Comparison of ENCODE assay signal across 11 cellular contexts in the genomic region with DNA sequence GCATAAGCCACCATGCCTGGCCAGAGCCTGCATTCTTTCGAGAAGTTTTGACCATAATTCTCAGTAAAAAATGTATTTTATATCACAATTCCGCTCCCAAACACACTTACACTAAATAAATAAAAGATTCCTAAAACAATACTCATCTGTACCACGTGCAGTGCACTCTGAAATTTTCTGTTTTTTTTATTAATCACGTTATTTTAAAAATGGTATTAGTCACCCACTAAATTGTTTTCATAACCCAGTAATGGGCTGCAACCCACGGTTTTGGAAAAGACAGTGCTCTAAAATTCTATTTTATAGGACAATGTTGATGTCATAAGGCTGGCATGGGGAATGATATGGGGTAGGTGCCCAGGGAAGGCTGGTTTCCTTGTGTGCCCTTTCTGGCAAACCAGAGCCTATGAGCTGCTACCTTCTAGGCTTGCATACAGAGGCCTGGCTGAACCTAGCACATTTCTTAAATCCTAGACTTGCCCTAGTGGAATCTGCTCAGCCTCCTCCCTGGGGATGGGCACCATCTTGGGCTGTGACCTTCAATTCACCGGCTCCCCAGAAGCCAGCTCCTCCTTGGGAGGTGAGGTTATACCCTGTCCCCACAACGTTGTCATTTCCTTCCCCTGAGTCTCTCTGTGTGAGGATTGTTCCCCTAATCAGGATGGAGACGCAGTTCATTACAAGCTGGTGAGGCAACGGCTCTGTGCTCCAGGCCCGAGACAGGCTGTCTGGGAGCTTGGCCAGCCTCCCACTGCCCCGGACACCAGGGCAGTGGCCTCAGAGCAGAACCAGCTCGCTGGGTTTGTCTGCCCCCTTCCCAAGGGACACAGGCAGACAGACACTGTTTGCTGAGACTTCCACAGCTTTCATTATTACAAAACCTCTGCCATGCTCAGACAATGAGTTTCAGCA.
DNase-seq lines count a peak whose midpoint lies in the region; ATAC-seq and TF ChIP-seq lines count a peak whose summit lies in the region.
"Had no signal": no experiment of that assay in that cellular context is flagged by ENCODE, and none has a peak within 500 bp of the region (broad histone marks: within the 10 kb centered on the region; RNA-seq: fewer than 3 reads in every experiment).

No MANE protein-coding gene starts in this region.

- peaks cover 2 to 7% (median 2%) of the 10 kb centered on the region in 3 donors for H3K27me3 Mint-ChIP-seq in CD14-positive monocyte (ENCODE audit: low read depth in 3 of 3)

- peak; percentile 70 for DNase-seq in HT1080 (ENCODE audit: low read depth)
- DNase-seq in choroid plexus epithelial cell (ENCODE audit: low read depth): peak; percentile 84
- DNase-seq in left lung: no peak
- DNase-seq in thyroid gland: peak; percentile 76 to 78
- no peak for DNase-seq in spleen
- DNase-seq in 8988T: no peak
- no peak for DNase-seq in CD14-positive monocyte (ENCODE audit: low spot score)
- DNase-seq: stimulated activated naive CD4-positive, alpha-beta T cell had no signal

- H3K27ac Mint-ChIP-seq in CD14-positive monocyte: no peak overlapping the region

- WGBS in thyroid gland, 2 donors: 50 to 63% methylated on average over 8 of the region's 12 CpGs
- WGBS in spleen, 5 donors: 45 to 57% (median 48%) methylated on average over 10 to 12 of the region's 12 CpGs

- H3K36me3 Mint-ChIP-seq in CD14-positive monocyte: no peaks in the 10 kb centered on the region

- TF ChIP-seq POLR2A in thyroid gland (IDR thresholded peaks at IDR 0.05) (peak in 1 of 2 donors; percentile 5), spleen (IDR thresholded peaks at IDR 0.05) (no peak)

- H3K9me3 ChIP-seq in left lung: no peaks in the 10 kb centered on the region
- H3K9me3 ChIP-seq in thyroid gland: no peaks in the 10 kb centered on the region
- no peaks in the 10 kb centered on the region for H3K9me3 ChIP-seq in spleen

- H3K27ac ChIP-seq in left lung (peak overlapping the region in 1 of 2 donors; percentile 64), thyroid gland (peak overlapping the region; percentile 5 to 75 (median 72)), spleen (peak overlapping the region in 3 of 8 donors; percentile 20 to 30 (median 20))
- H3K27ac ChIP-seq: VCaP had no signal

- intact Hi-C loops in left lung (cut with DNase I) (no loop called here), thyroid gland (cut with DNase I) (no loop called here), spleen (cut with DNase I; ENCODE audit: low total_unique reads) (no loop called here), CD14-positive monocyte (cut with micrococcal nuclease) (no loop called here)

- no peaks in the 10 kb centered on the region for H3K36me3 ChIP-seq in left lung
- H3K36me3 ChIP-seq in thyroid gland: no peaks in the 10 kb centered on the region
- H3K36me3 ChIP-seq in spleen: no peaks in the 10 kb centered on the region

- peaks cover 4% of the 10 kb centered on the region for H3K4me1 Mint-ChIP-seq in CD14-positive monocyte

- TF ChIP-seq CTCF in choroid plexus epithelial cell (conservative IDR thresholded peaks at IDR 0.05; ENCODE audit: low read depth, low read length) (no peak), left lung (IDR thresholded peaks at IDR 0.05) (no peak), thyroid gland (IDR thresholded peaks at IDR 0.05) (no peak), spleen (IDR thresholded peaks at IDR 0.05 in 8 of 11, conservative IDR thresholded peaks at IDR 0.05 in 3 of 11) (no peak), CD14-positive monocyte (IDR thresholded peaks at IDR 0.05) (no peak)

- H3K9me3 Mint-ChIP-seq in CD14-positive monocyte: no peaks in the 10 kb centered on the region

- no peak overlapping the region for H3K4me3 ChIP-seq in choroid plexus epithelial cell (ENCODE audit: low read depth, low read length)
- H3K4me3 ChIP-seq in left lung: no peak overlapping the region
- no peak overlapping the region for H3K4me3 ChIP-seq in thyroid gland (replicated peaks in 1 of 3)
- no peak overlapping the region for H3K4me3 ChIP-seq in spleen
- H3K4me3 ChIP-seq: GM12878 had no signal

- H3K4me1 ChIP-seq in left lung: peaks cover 0 to 8% of the 10 kb centered on the region in 2 donors
- H3K4me1 ChIP-seq in thyroid gland: peaks cover 20 to 49% of the 10 kb centered on the region in 2 donors
- H3K4me1 ChIP-seq in spleen: peaks cover 0 to 11% (median 0%) of the 10 kb centered on the region in 6 donors

- no peak overlapping the region for H3K4me3 Mint-ChIP-seq in CD14-positive monocyte

- ATAC-seq in left lung (peak; percentile 62), HG02938 (IDR thresholded peaks at IDR 0.05; ENCODE audit: unreplicated experiment) (no peak)
- ATAC-seq: GM12878 had no signal

- H3K27me3 ChIP-seq in left lung (no peaks in the 10 kb centered on the region), thyroid gland (no peaks in the 10 kb centered on the region), spleen (replicated peaks in 1 of 7) (peaks cover 0 to 5% (median 0%) of the 10 kb centered on the region in 7 donors)

Comparison
In these comparisons a context has a peak if more than half of its experiments do, and no peak if none do; other contexts are left out.
1. DNase-seq: peak in HT1080 (single experiment), choroid plexus epithelial cell (single experiment) and thyroid gland (2 of 2); none in left lung (0 of 2), spleen (single experiment), 8988T (single experiment) and CD14-positive monocyte (single experiment).